In the genomic region with DNA sequence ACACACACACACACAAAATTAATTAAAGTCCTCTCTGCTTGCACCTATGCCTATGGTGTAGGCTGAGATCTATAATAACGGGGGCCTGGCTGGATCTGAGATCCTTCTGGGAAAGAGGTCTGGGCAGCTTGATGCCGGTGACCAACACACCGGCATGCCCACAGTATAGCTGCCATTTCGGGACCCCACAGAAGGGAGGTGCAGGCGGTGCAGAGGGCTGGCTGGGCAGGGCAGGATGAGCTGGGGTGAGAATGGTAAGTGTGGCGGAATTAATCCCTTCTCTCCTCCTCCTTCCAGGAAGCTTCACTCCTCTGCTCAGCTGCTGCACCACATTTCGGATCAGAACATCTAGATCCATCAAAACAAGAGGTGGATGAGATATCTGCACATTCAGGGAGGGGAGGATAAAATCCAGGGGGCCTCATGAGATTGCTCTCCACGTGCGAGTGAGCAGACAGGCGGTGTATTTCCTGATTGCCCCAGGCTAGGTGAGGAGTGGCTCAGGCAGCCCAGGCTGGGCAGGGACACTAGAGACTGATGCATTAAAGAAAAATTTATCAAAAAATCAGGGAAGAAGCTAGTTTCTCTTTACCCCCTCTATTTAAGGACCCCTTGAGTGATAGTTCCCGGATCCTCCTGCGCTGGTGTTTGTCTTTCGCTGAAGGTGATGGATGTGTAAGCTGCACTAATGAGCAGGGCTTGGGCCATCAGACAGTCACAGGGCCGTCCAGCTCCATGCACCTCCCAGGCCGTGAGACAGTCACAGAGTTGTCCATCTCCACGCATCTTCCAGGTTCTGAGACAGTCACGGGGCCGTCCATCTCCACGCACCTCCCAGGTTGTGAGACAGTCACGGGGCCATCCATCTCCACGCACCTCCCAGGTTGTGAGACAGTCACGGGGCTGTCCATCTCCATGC, we compare ENCODE assay signal across 2 cellular contexts.
TF ChIP-seq lines count a peak whose summit lies in the region.

No MANE protein-coding gene starts in this region.

TF ChIP-seq in SK-N-SH, 30 proteins besides CTCF, POLR2A, EP300 and RAD21 (continued from another document):
- no peak for TF ChIP-seq TEAD4 (IDR thresholded peaks at IDR 0.05; ENCODE audit: borderline replicate concordance, insufficient read depth)

TF ChIP-seq in SK-N-SH treated with all-trans-retinoic acid at 6 μM for 48 hours, 23 proteins besides CTCF, POLR2A, EP300 and RAD21 (continued from another document):
- TF ChIP-seq, protein P1, sequence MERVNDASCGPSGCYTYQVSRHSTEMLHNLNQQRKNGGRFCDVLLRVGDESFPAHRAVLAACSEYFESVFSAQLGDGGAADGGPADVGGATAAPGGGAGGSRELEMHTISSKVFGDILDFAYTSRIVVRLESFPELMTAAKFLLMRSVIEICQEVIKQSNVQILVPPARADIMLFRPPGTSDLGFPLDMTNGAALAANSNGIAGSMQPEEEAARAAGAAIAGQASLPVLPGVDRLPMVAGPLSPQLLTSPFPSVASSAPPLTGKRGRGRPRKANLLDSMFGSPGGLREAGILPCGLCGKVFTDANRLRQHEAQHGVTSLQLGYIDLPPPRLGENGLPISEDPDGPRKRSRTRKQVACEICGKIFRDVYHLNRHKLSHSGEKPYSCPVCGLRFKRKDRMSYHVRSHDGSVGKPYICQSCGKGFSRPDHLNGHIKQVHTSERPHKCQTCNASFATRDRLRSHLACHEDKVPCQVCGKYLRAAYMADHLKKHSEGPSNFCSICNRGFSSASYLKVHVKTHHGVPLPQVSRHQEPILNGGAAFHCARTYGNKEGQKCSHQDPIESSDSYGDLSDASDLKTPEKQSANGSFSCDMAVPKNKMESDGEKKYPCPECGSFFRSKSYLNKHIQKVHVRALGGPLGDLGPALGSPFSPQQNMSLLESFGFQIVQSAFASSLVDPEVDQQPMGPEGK (CRISPR knock-in tag; IDR thresholded peaks at IDR 0.05; ENCODE audit: borderline replicate concordance) = no peak
- TF ChIP-seq OSR1 (CRISPR knock-in tag; IDR thresholded peaks at IDR 0.05) (no peak), ZNF8 (CRISPR knock-in tag; IDR thresholded peaks at IDR 0.05) (no peak), ISL1 (CRISPR knock-in tag; IDR thresholded peaks at IDR 0.05) (no peak), ZNF70 (CRISPR knock-in tag; IDR thresholded peaks at IDR 0.05) (no peak), ZC3H10 (CRISPR knock-in tag; IDR thresholded peaks at IDR 0.05) (no peak), GLIS3 (CRISPR knock-in tag; IDR thresholded peaks at IDR 0.05) (no peak), SNAI2 (CRISPR knock-in tag; IDR thresholded peaks at IDR 0.05) (no peak), TCF4 (CRISPR knock-in tag; IDR thresholded peaks at IDR 0.05; ENCODE audit: borderline replicate concordance) (no peak), BACH2 (CRISPR knock-in tag; IDR thresholded peaks at IDR 0.05; ENCODE audit: borderline replicate concordance) (no peak)
- TF ChIP-seq, protein P2, sequence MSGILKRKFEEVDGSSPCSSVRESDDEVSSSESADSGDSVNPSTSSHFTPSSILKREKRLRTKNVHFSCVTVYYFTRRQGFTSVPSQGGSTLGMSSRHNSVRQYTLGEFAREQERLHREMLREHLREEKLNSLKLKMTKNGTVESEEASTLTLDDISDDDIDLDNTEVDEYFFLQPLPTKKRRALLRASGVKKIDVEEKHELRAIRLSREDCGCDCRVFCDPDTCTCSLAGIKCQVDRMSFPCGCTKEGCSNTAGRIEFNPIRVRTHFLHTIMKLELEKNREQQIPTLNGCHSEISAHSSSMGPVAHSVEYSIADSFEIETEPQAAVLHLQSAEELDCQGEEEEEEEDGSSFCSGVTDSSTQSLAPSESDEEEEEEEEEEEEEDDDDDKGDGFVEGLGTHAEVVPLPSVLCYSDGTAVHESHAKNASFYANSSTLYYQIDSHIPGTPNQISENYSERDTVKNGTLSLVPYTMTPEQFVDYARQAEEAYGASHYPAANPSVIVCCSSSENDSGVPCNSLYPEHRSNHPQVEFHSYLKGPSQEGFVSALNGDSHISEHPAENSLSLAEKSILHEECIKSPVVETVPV (CRISPR knock-in tag; IDR thresholded peaks at IDR 0.05) = no peak
- TF ChIP-seq, protein P3, sequence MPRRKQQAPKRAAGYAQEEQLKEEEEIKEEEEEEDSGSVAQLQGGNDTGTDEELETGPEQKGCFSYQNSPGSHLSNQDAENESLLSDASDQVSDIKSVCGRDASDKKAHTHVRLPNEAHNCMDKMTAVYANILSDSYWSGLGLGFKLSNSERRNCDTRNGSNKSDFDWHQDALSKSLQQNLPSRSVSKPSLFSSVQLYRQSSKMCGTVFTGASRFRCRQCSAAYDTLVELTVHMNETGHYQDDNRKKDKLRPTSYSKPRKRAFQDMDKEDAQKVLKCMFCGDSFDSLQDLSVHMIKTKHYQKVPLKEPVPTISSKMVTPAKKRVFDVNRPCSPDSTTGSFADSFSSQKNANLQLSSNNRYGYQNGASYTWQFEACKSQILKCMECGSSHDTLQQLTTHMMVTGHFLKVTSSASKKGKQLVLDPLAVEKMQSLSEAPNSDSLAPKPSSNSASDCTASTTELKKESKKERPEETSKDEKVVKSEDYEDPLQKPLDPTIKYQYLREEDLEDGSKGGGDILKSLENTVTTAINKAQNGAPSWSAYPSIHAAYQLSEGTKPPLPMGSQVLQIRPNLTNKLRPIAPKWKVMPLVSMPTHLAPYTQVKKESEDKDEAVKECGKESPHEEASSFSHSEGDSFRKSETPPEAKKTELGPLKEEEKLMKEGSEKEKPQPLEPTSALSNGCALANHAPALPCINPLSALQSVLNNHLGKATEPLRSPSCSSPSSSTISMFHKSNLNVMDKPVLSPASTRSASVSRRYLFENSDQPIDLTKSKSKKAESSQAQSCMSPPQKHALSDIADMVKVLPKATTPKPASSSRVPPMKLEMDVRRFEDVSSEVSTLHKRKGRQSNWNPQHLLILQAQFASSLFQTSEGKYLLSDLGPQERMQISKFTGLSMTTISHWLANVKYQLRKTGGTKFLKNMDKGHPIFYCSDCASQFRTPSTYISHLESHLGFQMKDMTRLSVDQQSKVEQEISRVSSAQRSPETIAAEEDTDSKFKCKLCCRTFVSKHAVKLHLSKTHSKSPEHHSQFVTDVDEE (CRISPR knock-in tag; IDR thresholded peaks at IDR 0.05) = no peak
